ENCODE assay signal across 21 cellular contexts in genomic region chr4:22496165-22496813, GRCh38.
"Had no signal": no experiment of that assay in that cellular context is flagged by ENCODE, and none has a peak within 500 bp of the region (broad histone marks: within the 10 kb centered on the region; RNA-seq: fewer than 3 reads in every experiment).

No MANE protein-coding gene starts in this region.

- H3K27ac ChIP-seq: body of pancreas, heart left ventricle, left lung, pancreas, thyroid gland, upper lobe of right lung had no signal

- H3K9me3 ChIP-seq: body of pancreas, heart left ventricle, left lung, pancreas, psoas muscle, thyroid gland, upper lobe of right lung had no signal

- FAIRE-seq: pancreas, TTC549 had no signal

- H3K4me1 ChIP-seq: left lung had no signal

- H3K36me3 ChIP-seq: heart left ventricle, left lung, pancreas, thyroid gland, upper lobe of right lung had no signal

- H3K27me3 ChIP-seq: body of pancreas, heart left ventricle, left lung, pancreas, thyroid gland, upper lobe of right lung had no signal

- ATAC-seq: body of pancreas, heart left ventricle, left lung, natural killer cell, pancreas, psoas muscle, right cardiac atrium, T-cell, upper lobe of right lung had no signal

- H3K4me3 ChIP-seq: body of pancreas, heart left ventricle, left lung, lung, pancreas, psoas muscle, thyroid gland, upper lobe of right lung had no signal

- DNase-seq: activated CD4-positive, alpha-beta T cell treated with anti-CD3 and anti-CD28 coated beads for 4 hours; activated CD4-positive, alpha-beta T cell treated with anti-CD3 and anti-CD28 coated beads, Interleukin-2, amount 50 U/mL, for 48 hours; activated CD8-positive, alpha-beta memory T cell treated with anti-CD3 and anti-CD28 coated beads, Interleukin-2, amount 50 U/mL, for 48 hours; activated naive CD4-positive, alpha-beta T cell treated with anti-CD3 and anti-CD28 coated beads for 36 hours; activated naive CD8-positive, alpha-beta T cell treated with anti-CD3 and anti-CD28 coated beads, Interleukin-2, amount 10 ng/mL, durations not matched to agents 7 days and 5 days; activated T-cell treated with anti-CD3 and anti-CD28 coated beads, Interleukin-2, amount 50 U/mL, for 48 hours; body of pancreas; effector CD8-positive, alpha-beta T cell; heart left ventricle; left lung; natural killer cell; pancreas; psoas muscle; right cardiac atrium; stimulated activated CD4-positive, alpha-beta T cell treated with anti-CD3 and anti-CD28 coated beads, Interleukin-4, amount 100 ng/mL, for 4 hours; substantia nigra; T-cell; thyroid gland; upper lobe of right lung had no signal
